21 cellular contexts compared by ENCODE assay signal in genomic region chr1:178146456-178146855, GRCh38. TPM values are rescaled to one million over a fixed set of nuclear protein-coding genes. Genes with fewer than 3 reads are reported as not detected.
DNase-seq lines count a peak whose midpoint lies in the region; ATAC-seq, FAIRE-seq and TF ChIP-seq lines count a peak whose summit lies in the region.
"Had no signal": no experiment of that assay in that cellular context is flagged by ENCODE, and none has a peak within 500 bp of the region (broad histone marks: within the 10 kb centered on the region; RNA-seq: fewer than 3 reads in every experiment).

No MANE protein-coding gene starts in this region.

- DNase-seq in NCI-H146 (lab: John Stamatoyannopoulos, UW) (peak; percentile 90), endothelial cell of umbilical vein (ENCODE audit: low read depth, low spot score) (peak; percentile 45), MCF 10A (ENCODE audit: unreplicated experiment) (no peak), transverse colon (no peak)
- no peak for DNase-seq in stimulated activated naive CD8-positive, alpha-beta T cell treated with anti-CD3 and anti-CD28 coated beads, Interleukin-15, amount 100 ng/mL, for 72 hours
- DNase-seq: AML-193, DMS 273 treated with DMSO at 0.1 percent for 48 hours, GF-D8, KBM-7, MV-4-11, NCI-H2029, NCI-H2171, SHP77 treated with DMSO at 0.1 percent for 48 hours, SK-N-SH had no signal

- no peaks in the 10 kb centered on the region for H3K4me1 Mint-ChIP-seq in stimulated activated naive CD8-positive, alpha-beta T cell treated with anti-CD3 and anti-CD28 coated beads, Interleukin-15, amount 100 ng/mL, for 72 hours
- peaks cover 44% of the 10 kb centered on the region for H3K4me1 Mint-ChIP-seq in MCF 10A (ENCODE audit: insufficient read depth, unreplicated experiment)

- H3K27me3 Mint-ChIP-seq in stimulated activated naive CD8-positive, alpha-beta T cell treated with anti-CD3 and anti-CD28 coated beads, Interleukin-15, amount 100 ng/mL, for 72 hours = no peaks in the 10 kb centered on the region
- no peaks in the 10 kb centered on the region for H3K27me3 Mint-ChIP-seq in MCF 10A (ENCODE audit: insufficient read depth, unreplicated experiment)

- H3K4me1 ChIP-seq in endothelial cell of umbilical vein (ENCODE audit: control insufficient read depth, extremely low read depth, insufficient read depth, low read length) (no peaks in the 10 kb centered on the region), transverse colon (peaks cover 0 to 5% (median 0%) of the 10 kb centered on the region in 4 donors)

- dilution Hi-C loops in endothelial cell of umbilical vein (cut with MboI; ENCODE audit: extremely low pct_ligation_motif_present, low sequenced_read_pairs) = no loop called here

- H3K9me3 Mint-ChIP-seq in stimulated activated naive CD8-positive, alpha-beta T cell treated with anti-CD3 and anti-CD28 coated beads, Interleukin-15, amount 100 ng/mL, for 72 hours = peaks cover 0 to 12% of the 10 kb centered on the region in 2 donors
- peaks cover 5% of the 10 kb centered on the region for H3K9me3 Mint-ChIP-seq in MCF 10A (ENCODE audit: unreplicated experiment)
- H3K9me3 Mint-ChIP-seq: GM23338 had no signal

- BruUV-seq in endothelial cell of umbilical vein (replicated peaks; lab: Mats Ljungman, UMichigan) = no TSS peak
- no TSS peak for BruUV-seq in MCF 10A (replicated peaks; lab: Mats Ljungman, UMichigan)

- no peak overlapping the region for H3K4me2 ChIP-seq in endothelial cell of umbilical vein (ENCODE audit: insufficient read depth, low read length)
- H3K4me2 ChIP-seq: GM23338, SK-N-SH had no signal

- H3K36me3 ChIP-seq in endothelial cell of umbilical vein (ENCODE audit: control insufficient read depth in 2 of 2, extremely low read depth in 1 of 2, insufficient read depth in 2 of 2, low read length in 2 of 2) (no peaks in the 10 kb centered on the region), transverse colon (no peaks in the 10 kb centered on the region)

- no peaks in the 10 kb centered on the region for H3K9me3 ChIP-seq in endothelial cell of umbilical vein (replicated peaks; ENCODE audit: control insufficient read depth, insufficient read depth, low read length)
- H3K9me3 ChIP-seq in transverse colon = no peaks in the 10 kb centered on the region
- H3K9me3 ChIP-seq: SK-N-SH had no signal

- H2AFZ ChIP-seq in endothelial cell of umbilical vein (ENCODE audit: low read depth, low read length) = no peak overlapping the region
- H2AFZ ChIP-seq: GM23338 had no signal

- WGBS in transverse colon (ENCODE audit: low coverage in 1 of 2), 2 donors = 83 to 92% methylated on average over 2 of the region's 2 CpGs

- no peak overlapping the region for H3K4me3 Mint-ChIP-seq in stimulated activated naive CD8-positive, alpha-beta T cell treated with anti-CD3 and anti-CD28 coated beads, Interleukin-15, amount 100 ng/mL, for 72 hours
- H3K4me3 Mint-ChIP-seq in MCF 10A (ENCODE audit: unreplicated experiment) = no peak overlapping the region
- H3K4me3 Mint-ChIP-seq: GM23338 had no signal

- POLR2A ChIA-PET in endothelial cell of umbilical vein (lab: Charles Lee) (no interaction called here), MCF 10A (lab: Yijun Ruan, JAX) (interaction anchor here (1.1 to 2.4 kb wide), 3 partner anchors 9 to 52 kb away, joined by 3 to 7 read pairs (median 6); partner anchors contain the start of gene RASAL2)

- H3K27me3 ChIP-seq in endothelial cell of umbilical vein (ENCODE audit: control insufficient read depth in 2 of 2, insufficient read depth in 2 of 2, low read length in 2 of 2) (no peaks in the 10 kb centered on the region), transverse colon (no peaks in the 10 kb centered on the region)

- TF ChIP-seq POLR2A in endothelial cell of umbilical vein (IDR thresholded peaks at IDR 0.05; ENCODE audit: low read depth, low read length) = no peak
- no peak for TF ChIP-seq POLR2A in transverse colon (IDR thresholded peaks at IDR 0.05)

- no peak for FAIRE-seq in endothelial cell of umbilical vein (lab: Jason Lieb, UNC)
- FAIRE-seq: GM19239, HepG2 had no signal

- intact Hi-C loops in endothelial cell of umbilical vein (cut with micrococcal nuclease) (loop anchor here (2.0 kb wide), 1 partner anchor 14 kb away; no protein-coding TSS in a partner anchor), MCF 10A (cut with micrococcal nuclease) (no loop called here), transverse colon (cut with DNase I; ENCODE audit: low total_unique reads) (no loop called here)

- no peak for ATAC-seq in stimulated activated naive CD8-positive, alpha-beta T cell treated with anti-CD3 and anti-CD28 coated beads, Interleukin-15, amount 100 ng/mL, for 72 hours
- no peak for ATAC-seq in HG03354 (IDR thresholded peaks at IDR 0.05; ENCODE audit: poor library complexity, severe bottlenecking, unreplicated experiment)
- ATAC-seq: GM23338, HCT116, HepG2 had no signal

- TF ChIP-seq EP300 in transverse colon (IDR thresholded peaks at IDR 0.05; ENCODE audit: low read depth) = no peak

- H3K9me1 ChIP-seq in endothelial cell of umbilical vein (replicated peaks; ENCODE audit: control insufficient read depth, extremely low read depth, insufficient read depth, low read length) = no peaks in the 10 kb centered on the region

- H3K79me2 ChIP-seq in endothelial cell of umbilical vein (ENCODE audit: control insufficient read depth, insufficient read depth, low read length) = peaks cover 2% of the 10 kb centered on the region

- TF ChIP-seq CTCF in VCaP (conservative IDR thresholded peaks at IDR 0.05) = no peak
- TF ChIP-seq CTCF in endothelial cell of umbilical vein (IDR thresholded peaks at IDR 0.05; ENCODE audit: extremely low read depth in 1 of 2, insufficient read depth in 1 of 2, low read depth in 1 of 2, low read length in 2 of 2) = no peak
- no peak for TF ChIP-seq CTCF in MCF 10A (IDR thresholded peaks at IDR 0.05; ENCODE audit: unreplicated experiment)
- no peak for TF ChIP-seq CTCF in transverse colon (IDR thresholded peaks at IDR 0.05)

- no peak overlapping the region for H3K27ac Mint-ChIP-seq in stimulated activated naive CD8-positive, alpha-beta T cell treated with anti-CD3 and anti-CD28 coated beads, Interleukin-15, amount 100 ng/mL, for 72 hours
- no peak overlapping the region for H3K27ac Mint-ChIP-seq in MCF 10A (ENCODE audit: low read depth, unreplicated experiment)
- H3K27ac Mint-ChIP-seq: GM23338 had no signal

- CTCF ChIA-PET in endothelial cell of umbilical vein (lab: Charles Lee) = no interaction called here
- CTCF ChIA-PET in MCF 10A (lab: Yijun Ruan, JAX) = interaction anchor here (0.7 to 2.8 kb wide), 8 partner anchors 9 to 188 kb away, joined by 3 to 7 read pairs (median 3); no protein-coding TSS in a partner anchor

- in situ Hi-C loops in transverse colon (cut with MboI; ENCODE audit: low pct_ligation_motif_present in 1 of 4, low pct_unique_long_range_greater_than_20kb in 1 of 4, low sequenced_read_pairs in 3 of 4) = no loop called here

- peaks cover 4% of the 10 kb centered on the region for H3K36me3 Mint-ChIP-seq in MCF 10A (ENCODE audit: insufficient read depth, unreplicated experiment)

- H3K4me3 ChIP-seq in endothelial cell of umbilical vein (replicated peaks in 1 of 3; ENCODE audit: insufficient read depth in 1 of 3, low read depth in 1 of 3, low read length in 3 of 3) (no peak overlapping the region), transverse colon (no peak overlapping the region)
- H3K4me3 ChIP-seq: GM23338 had no signal

- peak overlapping the region; percentile 61 for H3K27ac ChIP-seq in VCaP
- H3K27ac ChIP-seq in endothelial cell of umbilical vein (ENCODE audit: insufficient read depth, low read depth, low read length) = no peak overlapping the region
- no peak overlapping the region for H3K27ac ChIP-seq in transverse colon
- H3K27ac ChIP-seq: C4-2B had no signal

- no peaks in the 10 kb centered on the region for H4K20me1 ChIP-seq in endothelial cell of umbilical vein (replicated peaks; ENCODE audit: control insufficient read depth, extremely low read depth, insufficient read depth, low read length)

- H3K9ac ChIP-seq in endothelial cell of umbilical vein (replicated peaks; ENCODE audit: extremely low read depth, insufficient read depth, low read length) = no peak overlapping the region
- H3K9ac ChIP-seq: SK-N-SH had no signal

TF ChIP-seq in endothelial cell of umbilical vein, 7 proteins besides CTCF, POLR2A, EP300 and RAD21:
- no peak for TF ChIP-seq EZH2 (IDR thresholded peaks at IDR 0.05; ENCODE audit: borderline replicate concordance, low read depth, low read length, severe bottlenecking)
- TF ChIP-seq JUN (IDR thresholded peaks at IDR 0.05; ENCODE audit: borderline replicate concordance, insufficient read depth, insufficient read length, low read depth) = no peak
- TF ChIP-seq MYC (IDR thresholded peaks at IDR 0.05; ENCODE audit: low read depth, low read length) = no peak
- TF ChIP-seq MAX (IDR thresholded peaks at IDR 0.05; ENCODE audit: insufficient read depth, insufficient read length) = no peak
- TF ChIP-seq POLR2AphosphoS5 (IDR thresholded peaks at IDR 0.05; ENCODE audit: insufficient read depth, low read depth, low read length) = no peak
- no peak for TF ChIP-seq GATA2 (IDR thresholded peaks at IDR 0.05; ENCODE audit: insufficient read depth, insufficient read length, low read depth, low read length)
- TF ChIP-seq FOS (IDR thresholded peaks at IDR 0.05; ENCODE audit: borderline replicate concordance, insufficient read depth, low read length) = no peak

RNA-seq across cellular contexts. Expression of gene RASAL2, which starts 52.6 kb away (rescaled TPM):
- total RNA-seq in endothelial cell of umbilical vein (15.5 and 19.6 TPM in 2 replicates), MCF 10A (2022) (56.9 and 62.4 TPM in 2 replicates), transverse colon (10 to 100 TPM; 13.1 to 26.1 (median 19.8) TPM)
- polyA plus RNA-seq in endothelial cell of umbilical vein = 9.9 and 12.5 TPM in 2 replicates
- 6.5 and 6.8 TPM in 2 replicates for polyA plus RNA-seq in endothelial cell of umbilical vein (2011; cell fraction: cytosol; rRNA removed)
- polyA plus RNA-seq in endothelial cell of umbilical vein (2011; cell fraction: nucleus; rRNA removed) = 60.0 and 62.3 TPM in 2 replicates
- 8.3 and 11.0 TPM in 2 replicates for polyA plus RNA-seq in endothelial cell of umbilical vein (2012)
- 38.0 and 43.9 TPM in 2 replicates for polyA minus RNA-seq in endothelial cell of umbilical vein
- polyA minus RNA-seq in endothelial cell of umbilical vein (2011; cell fraction: cytosol; rRNA and poly(A)+ RNA removed) = 13.8 TPM
- polyA minus RNA-seq in endothelial cell of umbilical vein (2011; cell fraction: nucleus; rRNA and poly(A)+ RNA removed) = 86.8 and 100 TPM in 2 replicates

Comparison
In these comparisons a context has a peak if more than half of its experiments do, and no peak if none do; other contexts are left out.
1. DNase-seq: peak in NCI-H146 (single experiment) and endothelial cell of umbilical vein (single experiment); none in stimulated activated naive CD8-positive, alpha-beta T cell treated with anti-CD3 and anti-CD28 coated beads, Interleukin-15, amount 100 ng/mL, for 72 hours (0 of 2), MCF 10A (single experiment) and transverse colon (single experiment).